In the genomic region with DNA sequence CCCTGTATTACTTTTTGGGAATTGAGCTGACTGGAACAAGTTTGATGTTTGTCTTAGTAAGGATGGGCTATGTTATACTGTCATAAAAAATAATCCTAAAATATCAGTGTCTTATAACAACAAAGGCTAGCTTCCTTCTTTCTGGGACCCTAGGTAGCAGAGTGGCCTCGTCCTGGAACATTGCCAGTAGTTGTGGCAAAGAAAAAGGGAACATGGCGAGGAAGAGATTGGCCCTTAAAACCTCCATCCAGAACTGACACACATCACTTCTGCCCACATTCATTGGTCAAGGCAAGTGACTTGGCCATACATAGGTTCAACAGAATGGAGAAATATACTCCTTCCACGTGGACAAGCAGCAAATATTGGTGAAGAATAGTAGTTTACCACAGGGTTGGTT, we compare ENCODE assay signal across 29 cellular contexts.
"Had no signal": no experiment of that assay in that cellular context is flagged by ENCODE, and none has a peak within 500 bp of the region (broad histone marks: within the 10 kb centered on the region; RNA-seq: fewer than 3 reads in every experiment).

No MANE protein-coding gene starts in this region.

- H3K4me1 ChIP-seq: breast epithelium, esophagus squamous epithelium, left lung, lower lobe of right lung, pancreas, prostate gland, uterus had no signal

- H3K9me3 Mint-ChIP-seq: activated CD8-positive, alpha-beta T cell treated with anti-CD3 and anti-CD28 coated beads for 36 hours; activated naive CD4-positive, alpha-beta T cell treated with anti-CD3 and anti-CD28 coated beads, Interleukin-2, amount 50 U/mL, for 72 hours; activated T-cell treated with anti-CD3 and anti-CD28 coated beads, Interleukin-2, amount 50 U/mL, for 72 hours; dendritic cell treated with granulocyte-macrophage colony-stimulating factor and Interleukin-4, amounts not matched to agents 40 ng/mL and 50 ng/mL, for 4 days; naive B cell; nephron progenitor cell; type B pancreatic cell; WTC11 had no signal

- H3K27me3 Mint-ChIP-seq: activated CD8-positive, alpha-beta T cell treated with anti-CD3 and anti-CD28 coated beads for 36 hours; dendritic cell treated with granulocyte-macrophage colony-stimulating factor and Interleukin-4, amounts not matched to agents 40 ng/mL and 50 ng/mL, for 4 days; naive B cell; type B pancreatic cell had no signal

- H3K4me1 Mint-ChIP-seq: WTC11 had no signal

- H3K27me3 ChIP-seq: esophagus squamous epithelium, left lung, uterus had no signal

- H3K4me3 Mint-ChIP-seq: activated CD8-positive, alpha-beta T cell treated with anti-CD3 and anti-CD28 coated beads for 36 hours; activated T-cell treated with anti-CD3 and anti-CD28 coated beads, Interleukin-2, amount 50 U/mL, for 72 hours; dendritic cell treated with granulocyte-macrophage colony-stimulating factor and Interleukin-4, amounts not matched to agents 40 ng/mL and 50 ng/mL, for 4 days; nephron progenitor cell; type B pancreatic cell; WTC11 had no signal

- H3K27ac Mint-ChIP-seq: activated CD8-positive, alpha-beta T cell treated with anti-CD3 and anti-CD28 coated beads for 36 hours; activated naive CD4-positive, alpha-beta T cell treated with anti-CD3 and anti-CD28 coated beads, Interleukin-2, amount 50 U/mL, for 72 hours; activated T-cell treated with anti-CD3 and anti-CD28 coated beads, Interleukin-2, amount 50 U/mL, for 72 hours; dendritic cell treated with granulocyte-macrophage colony-stimulating factor and Interleukin-4, amounts not matched to agents 40 ng/mL and 50 ng/mL, for 4 days; type B pancreatic cell; WTC11 had no signal

- DNase-seq: activated CD4-positive, alpha-beta T cell treated with anti-CD3 and anti-CD28 coated beads, Interleukin-2, amount 50 U/mL, for 1 hour; activated CD8-positive, alpha-beta T cell treated with anti-CD3 and anti-CD28 coated beads for 36 hours; activated naive CD4-positive, alpha-beta T cell; activated T-cell treated with anti-CD3 and anti-CD28 coated beads, Interleukin-2, amount 50 U/mL, for 72 hours; central memory CD4-positive, alpha-beta T cell; esophagus squamous epithelium; kidney glomerular epithelial cell; left lung; lower lobe of right lung; naive B cell; nephron progenitor cell; nucleus accumbens; pancreas; retina; stimulated activated CD4-positive, alpha-beta T cell treated with anti-CD3 and anti-CD28 coated beads, Interleukin-12 subunit alpha, Interleukin-12 subunit beta, amount 100 ng/mL, for 4 hours; stimulated activated CD4-positive, alpha-beta T cell treated with anti-CD3 and anti-CD28 coated beads, Interleukin-4, amount 100 ng/mL, for 1 hour; stimulated activated naive CD8-positive, alpha-beta T cell treated with anti-CD3 and anti-CD28 coated beads, Interleukin-15, Interleukin-2, amounts not matched to agents 100 U/mL and 50 U/mL, for 24 hours; T-helper 2 cell; uterus had no signal

- H3K4me3 ChIP-seq: breast epithelium, esophagus squamous epithelium, left lung, lower lobe of right lung, pancreas, prostate gland, skin epidermis, thoracic aorta, uterus had no signal

- H3K27ac ChIP-seq: breast epithelium, epithelial cell of prostate, esophagus squamous epithelium, left lung, lower lobe of right lung, pancreas, prostate gland, skin epidermis, thoracic aorta, uterus had no signal

- H3K36me3 ChIP-seq: breast epithelium, esophagus squamous epithelium, left lung, lower lobe of right lung, pancreas, prostate gland, thoracic aorta, uterus had no signal

- ATAC-seq: activated CD8-positive, alpha-beta T cell treated with anti-CD3 and anti-CD28 coated beads for 36 hours; activated naive CD4-positive, alpha-beta T cell treated with anti-CD3 and anti-CD28 coated beads, Interleukin-2, amount 50 U/mL, for 72 hours; activated T-cell treated with anti-CD3 and anti-CD28 coated beads, Interleukin-2, amount 50 U/mL, for 72 hours; left lung; lower lobe of right lung; pancreas; sciatic nerve; stimulated activated naive CD8-positive, alpha-beta T cell treated with anti-CD3 and anti-CD28 coated beads, Interleukin-15, Interleukin-2, amounts not matched to agents 100 U/mL and 50 U/mL, for 24 hours; WTC11 had no signal
